Comparison of ENCODE assay signal across 8 cellular contexts in genomic region chr7:139340037-139340807, GRCh38. TPM values are rescaled to one million over a fixed set of nuclear protein-coding genes. Genes with fewer than 3 reads are reported as not detected.
DNase-seq lines count a peak whose midpoint lies in the region; ATAC-seq lines count a peak whose summit lies in the region.

No MANE protein-coding gene starts in this region.

- peak; percentile 78 for ATAC-seq in GM21360 (IDR thresholded peaks at IDR 0.05; ENCODE audit: unreplicated experiment)

- DNase-seq in COLO829 (ENCODE audit: low spot score) (peak; percentile 100), HT-29 (ENCODE audit: low spot score) (peak; percentile 100), NK-92 (lab: John Stamatoyannopoulos, UW; ENCODE audit: unreplicated experiment) (peak; percentile 95), lung microvascular endothelial cell (ENCODE audit: low read depth in 2 of 2) (peak; percentile 99 to 100)
- DNase-seq in activated CD8-positive, alpha-beta memory T cell treated with anti-CD3 and anti-CD28 coated beads for 24 hours = peak; percentile 99
- DNase-seq in effector CD8-positive, alpha-beta T cell (lab: John Stamatoyannopoulos, UW) = peak; percentile 99
- DNase-seq in stimulated activated CD4-positive, alpha-beta T cell treated with anti-CD3 and anti-CD28 coated beads, TNF-alpha, amount 100 ng/mL, for 4 hours (ENCODE audit: low read depth in 3 of 3) = peak; percentile 93 to 98 (median 97)

RNA-seq across cellular contexts. Expression of gene FMC1, which starts 0.9 kb away (rescaled TPM):
- total RNA-seq in HT-29 (2014; rRNA removed; shearing (Covaris generic)) = 16.5 and 19.4 TPM in 2 replicates
- 11.3 and 13.1 TPM in 2 replicates for total RNA-seq in lung microvascular endothelial cell

RNA-seq across cellular contexts. Expression of gene LUC7L2, which starts 19.5 kb away (rescaled TPM):
- 178 and 201 TPM in 2 replicates for total RNA-seq in HT-29 (2014; rRNA removed; shearing (Covaris generic))
- 20.3 and 22.2 TPM in 2 replicates for total RNA-seq in lung microvascular endothelial cell

Comparison
In these comparisons a context has a peak if more than half of its experiments do, and no peak if none do; other contexts are left out.
1. Peak in every context shown above with its lines: DNase-seq and ATAC-seq.